In the genomic region with DNA sequence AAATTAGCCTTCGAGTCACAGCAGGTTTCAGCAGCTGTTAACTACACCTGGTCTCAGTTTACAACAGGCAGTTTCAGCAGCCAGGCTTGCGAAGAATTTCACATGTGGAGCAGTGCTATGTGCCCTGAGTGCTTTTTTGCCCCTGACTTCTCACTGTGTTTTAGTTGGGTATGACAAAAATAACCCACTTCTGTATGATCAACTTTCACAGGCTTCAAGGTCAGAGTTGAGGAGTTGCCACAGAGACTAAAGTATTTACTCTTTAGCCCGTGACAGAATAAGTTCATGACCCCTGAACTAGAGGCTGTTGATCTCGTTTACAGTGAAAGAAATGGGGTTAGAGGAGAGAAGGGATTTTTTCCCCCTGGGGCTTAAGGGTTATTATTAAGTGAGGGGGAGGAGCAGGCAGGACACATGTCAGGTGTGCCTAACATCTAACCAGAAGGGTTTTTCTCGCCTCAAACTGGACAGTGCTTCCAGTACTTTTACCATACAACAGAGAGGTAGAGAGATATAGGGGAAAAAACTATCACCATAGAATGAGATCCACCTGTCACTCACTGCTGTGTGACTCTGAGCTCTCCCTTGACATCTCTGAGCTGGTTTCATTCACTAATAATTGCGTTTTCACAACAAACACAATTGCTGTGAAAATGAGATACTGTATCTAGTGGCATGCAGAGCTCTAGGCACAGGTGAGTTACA, we compare ENCODE assay signal across 20 cellular contexts.
DNase-seq lines count a peak whose midpoint lies in the region; ATAC-seq, FAIRE-seq and TF ChIP-seq lines count a peak whose summit lies in the region.
"Had no signal": no experiment of that assay in that cellular context is flagged by ENCODE, and none has a peak within 500 bp of the region (broad histone marks: within the 10 kb centered on the region; RNA-seq: fewer than 3 reads in every experiment).

No MANE protein-coding gene starts in this region.

- DNase-seq in GM06990 (ENCODE audit: extremely low read depth, insufficient read length) (peak; percentile 40), HuH-7 (ENCODE audit: low spot score) (peak; percentile 68), left kidney (ENCODE audit: low read depth, low spot score) (peak; percentile 35), T-helper 2 cell (no peak), RKO (ENCODE audit: low spot score) (no peak), RCC 7860 (ENCODE audit: low spot score) (no peak), hippocampal formation (lab: John Stamatoyannopoulos, UW) (no peak)
- DNase-seq: activated CD4-positive, alpha-beta T cell treated with anti-CD3 and anti-CD28 coated beads, Interleukin-2, amount 10 ng/mL, durations not matched to agents 7 days and 5 days; Calu3; endodermal cell; GDM1; mesenchymal stem cell; MV-4-11; stimulated activated CD4-positive, alpha-beta T cell treated with anti-CD3 and anti-CD28 coated beads, Interleukin-2, amount 100 ng/mL, for 48 hours; stimulated activated CD8-positive, alpha-beta memory T cell treated with anti-CD3 and anti-CD28 coated beads, Interleukin-4, amount 100 ng/mL, for 48 hours; thyroid gland had no signal

- no peak for TF ChIP-seq CTCF in GM06990 (IDR thresholded peaks at IDR 0.05; ENCODE audit: insufficient read depth, low read length, poor library complexity, severe bottlenecking)

- no peak for FAIRE-seq in RCC 7860 (lab: Jason Lieb, UNC)
- FAIRE-seq: HTR-8/SVneo had no signal

- no peak overlapping the region for H3K4me3 ChIP-seq in GM06990 (replicated peaks; ENCODE audit: low read depth, low read length)
- H3K4me3 ChIP-seq: adrenal gland, thyroid gland had no signal

- peak; percentile 44 for ATAC-seq in GM21717 (IDR thresholded peaks at IDR 0.05; ENCODE audit: unreplicated experiment)
- ATAC-seq: sciatic nerve had no signal

- peaks cover 1% of the 10 kb centered on the region; the same call in 1 of the 2 replicates for H3K27me3 ChIP-seq in GM06990 (replicated peaks; ENCODE audit: control insufficient read depth, insufficient read depth, low read length)

- H3K36me3 ChIP-seq in GM06990 (ENCODE audit: control insufficient read depth, insufficient read depth, low read length) = no peaks in the 10 kb centered on the region
- H3K36me3 ChIP-seq: adrenal gland, thyroid gland had no signal

Comparison
In these comparisons a context has a peak if more than half of its experiments do, and no peak if none do; other contexts are left out.
1. DNase-seq: peak in GM06990 (single experiment), HuH-7 (single experiment) and left kidney (single experiment); none in T-helper 2 cell (0 of 5), RKO (single experiment), RCC 7860 (single experiment) and hippocampal formation (0 of 2).